In genomic region chr6:137811121-137811911, GRCh38 we compare ENCODE assay signal across 8 cellular contexts. TPM values are rescaled to one million over a fixed set of nuclear protein-coding genes. Genes with fewer than 3 reads are reported as not detected.
A peak's percentile ranks its signal among the peaks of the same experiment; 100 is the strongest.
DNase-seq lines count a peak whose midpoint lies in the region; FAIRE-seq and TF ChIP-seq lines count a peak whose summit lies in the region.

No MANE protein-coding gene starts in this region.

- H2AFZ ChIP-seq in astrocyte (ENCODE audit: low read depth, low read length) = peak overlapping the region; percentile 62

- H3K56ac ChIP-seq in mesendoderm (ENCODE audit: low read length) = no peak overlapping the region

- H3K4me1 Mint-ChIP-seq in Calu3 (ENCODE audit: low read depth, unreplicated experiment) (peaks cover 54% of the 10 kb centered on the region), astrocyte (ENCODE audit: low read depth, unreplicated experiment) (peaks cover 24% of the 10 kb centered on the region)

- no peaks in the 10 kb centered on the region for H4K20me1 ChIP-seq in astrocyte (ENCODE audit: insufficient read depth, low read length)

- H3K4me1 ChIP-seq in astrocyte (ENCODE audit: insufficient read depth, low read length) = peaks cover 22% of the 10 kb centered on the region
- peaks cover 0 to 7% of the 10 kb centered on the region in 2 donors for H3K4me1 ChIP-seq in kidney (ENCODE audit: control insufficient read depth in 1 of 2, insufficient read depth in 1 of 2, low read depth in 1 of 2, low read length in 2 of 2)
- H3K4me1 ChIP-seq in mesendoderm (ENCODE audit: control insufficient read depth, low read depth, low read length) = no peaks in the 10 kb centered on the region

- H3K79me1 ChIP-seq in mesendoderm (ENCODE audit: low read length) = no peaks in the 10 kb centered on the region

- H3K27ac ChIP-seq in astrocyte (ENCODE audit: low read depth, low read length) (peak overlapping the region; percentile 61), kidney (ENCODE audit: low read depth in 2 of 2, low read length in 2 of 2) (no peak overlapping the region), mesendoderm (ENCODE audit: low read depth, low read length) (no peak overlapping the region)

- CTCF ChIA-PET in Calu3 (lab: Charles Lee) = interaction anchor here (0.6 to 1.0 kb wide), 3 partner anchors 11 to 624 kb away, joined by 3 to 4 read pairs (median 3); no protein-coding TSS in a partner anchor

- H3K9ac ChIP-seq in astrocyte (ENCODE audit: low read length) = peak overlapping the region; percentile 49
- no peak overlapping the region for H3K9ac ChIP-seq in kidney (ENCODE audit: low read length in 2 of 2)
- H3K9ac ChIP-seq in mesendoderm (ENCODE audit: low read length) = no peak overlapping the region

- peak overlapping the region; percentile 62 for H3K27ac Mint-ChIP-seq in Calu3 (ENCODE audit: unreplicated experiment)
- peak overlapping the region; percentile 44 for H3K27ac Mint-ChIP-seq in astrocyte (ENCODE audit: unreplicated experiment)

- H3K27me3 Mint-ChIP-seq in Calu3 (ENCODE audit: unreplicated experiment) (no peaks in the 10 kb centered on the region), astrocyte (ENCODE audit: low read depth, unreplicated experiment) (no peaks in the 10 kb centered on the region)

- H2AK5ac ChIP-seq in mesendoderm (ENCODE audit: low read length) = no peak overlapping the region

- H3K36me3 Mint-ChIP-seq in Calu3 (ENCODE audit: insufficient read depth, unreplicated experiment) (peaks cover 8% of the 10 kb centered on the region), astrocyte (ENCODE audit: low read depth, unreplicated experiment) (no peaks in the 10 kb centered on the region)

- H3K4ac ChIP-seq in mesendoderm (ENCODE audit: low read depth, low read length) = no peak overlapping the region

- no peak overlapping the region for H2BK15ac ChIP-seq in mesendoderm (replicated peaks; ENCODE audit: low read depth)

- H4K8ac ChIP-seq in mesendoderm (ENCODE audit: low read depth, low read length) = no peak overlapping the region

- no peak overlapping the region for H3K18ac ChIP-seq in mesendoderm (ENCODE audit: low read length)

- BruUV-seq in Calu3 (replicated peaks; lab: Mats Ljungman, UMichigan) = TSS peak; percentile 94

- H3K4me2 ChIP-seq in astrocyte (ENCODE audit: low read length) = peak overlapping the region; percentile 70
- H3K4me2 ChIP-seq in mesendoderm (ENCODE audit: low read length) = no peak overlapping the region

- no peak overlapping the region for H4K5ac ChIP-seq in mesendoderm (ENCODE audit: low read length)

- H2BK120ac ChIP-seq in mesendoderm (ENCODE audit: low read depth, low read length) = no peak overlapping the region

- no peaks in the 10 kb centered on the region for H3K9me3 Mint-ChIP-seq in Calu3 (ENCODE audit: low read depth, unreplicated experiment)
- peaks cover 3% of the 10 kb centered on the region for H3K9me3 Mint-ChIP-seq in astrocyte (ENCODE audit: unreplicated experiment)

- intact Hi-C loops in Calu3 (cut with micrococcal nuclease; ENCODE audit: unreplicated experiment) = no loop called here
- intact Hi-C loops in kidney (cut with DNase I) = no loop called here

- TF ChIP-seq CTCF in Calu3 (IDR thresholded peaks at IDR 0.05; ENCODE audit: unreplicated experiment) (no peak), GM20000 (IDR thresholded peaks at IDR 0.05; ENCODE audit: extremely low read depth, missing control alignments) (no peak), astrocyte (IDR thresholded peaks at IDR 0.05; ENCODE audit: insufficient read depth, low read depth, low read length) (no peak), kidney (IDR thresholded peaks at IDR 0.05; ENCODE audit: borderline replicate concordance, extremely low read depth, insufficient read depth) (no peak)

- H3K23ac ChIP-seq in mesendoderm (ENCODE audit: low read length) = no peak overlapping the region

- H3K79me2 ChIP-seq in astrocyte (ENCODE audit: insufficient read depth, low read length) = no peaks in the 10 kb centered on the region
- no peaks in the 10 kb centered on the region for H3K79me2 ChIP-seq in mesendoderm (ENCODE audit: control insufficient read depth, insufficient read depth, low read length)

- no CpG with 5 or more reads among the region's 13 CpGs for WGBS in mesendoderm (ENCODE audit: extremely low coverage, insufficient coverage, low lambda C conversion rate)

- H3K36me3 ChIP-seq in astrocyte (ENCODE audit: insufficient read depth, low read length) (no peaks in the 10 kb centered on the region), kidney (ENCODE audit: control insufficient read depth in 1 of 2, insufficient read depth in 2 of 2, low read length in 2 of 2) (no peaks in the 10 kb centered on the region), mesendoderm (ENCODE audit: control insufficient read depth, insufficient read depth, low read length) (no peaks in the 10 kb centered on the region)

- DNase-seq in Calu3 = peak; percentile 74
- peak; percentile 82 for DNase-seq in GM20000 (ENCODE audit: low spot score)
- DNase-seq in HK-2 (ENCODE audit: unreplicated experiment) = peak; percentile 77
- DNase-seq in T-helper 9 cell = peak; percentile 70
- peak; percentile 85 for DNase-seq in astrocyte (ENCODE audit: low read depth)
- DNase-seq in kidney = peak; percentile 89
- DNase-seq in stimulated activated CD4-positive, alpha-beta T cell treated with anti-CD3 and anti-CD28 coated beads, Interleukin-4, amount 100 ng/mL, for 48 hours (ENCODE audit: low read depth in 2 of 2) = peak; percentile 45 to 77
- no peak for DNase-seq in mesendoderm

- no peaks in the 10 kb centered on the region for H3K27me3 ChIP-seq in astrocyte (ENCODE audit: insufficient read depth, low read length)
- H3K27me3 ChIP-seq in mesendoderm (ENCODE audit: insufficient read depth, low read length, poor library complexity) = no peaks in the 10 kb centered on the region

- H3K4me3 Mint-ChIP-seq in Calu3 (ENCODE audit: low read depth, unreplicated experiment) (no peak overlapping the region), astrocyte (ENCODE audit: unreplicated experiment) (peak overlapping the region; percentile 2)

- no peak overlapping the region for H2BK5ac ChIP-seq in mesendoderm (ENCODE audit: low read length)

- FAIRE-seq in astrocyte (lab: Jason Lieb, UNC) = peak; percentile 26
- FAIRE-seq in kidney (lab: Jason Lieb, UNC) = no peak

- H3K9me3 ChIP-seq in astrocyte (ENCODE audit: insufficient read depth, low read depth, low read length) = no peaks in the 10 kb centered on the region
- H3K9me3 ChIP-seq in kidney (ENCODE audit: control insufficient read depth in 1 of 2, low read length in 2 of 2) = no peaks in the 10 kb centered on the region

- peak overlapping the region; percentile 27 for H3K4me3 ChIP-seq in astrocyte (ENCODE audit: insufficient read depth, low read depth, low read length)
- no peak overlapping the region for H3K4me3 ChIP-seq in kidney (ENCODE audit: low read length in 2 of 2)
- no peak overlapping the region for H3K4me3 ChIP-seq in mesendoderm (ENCODE audit: low read length)

RNA-seq across cellular contexts. Expression of gene TNFAIP3, which starts 55.7 kb away (rescaled TPM):
- total RNA-seq in Calu3 (2022) (19.4 and 22.6 TPM in 2 replicates), astrocyte (16.2 and 16.8 TPM in 2 replicates), kidney (52.6 TPM)
- polyA plus RNA-seq in kidney (ENCODE audit: insufficient read depth, low read depth, low replicate concordance) = 2.8 TPM
- 1.4 TPM for polyA plus RNA-seq in mesendoderm (2013, experiment 1 of 2)
- polyA plus RNA-seq in mesendoderm (2013, experiment 2 of 2) = 1.1 TPM
